ENCODE assay signal across 1 cellular context in genomic region chr1:204130989-204131892, GRCh38.
TF ChIP-seq lines count a peak whose summit lies in the region.

No MANE protein-coding gene starts in this region.

TF ChIP-seq in IMR-90, 13 proteins besides CTCF, POLR2A, EP300 and RAD21:
- TF ChIP-seq MAZ (IDR thresholded peaks at IDR 0.05; ENCODE audit: borderline replicate concordance, low read depth, low read length): peak; percentile 12; the same call in 1 of the 2 replicates
- peak; percentile 65 for TF ChIP-seq MAFK (IDR thresholded peaks at IDR 0.05; ENCODE audit: low read depth, low read length)
- TF ChIP-seq SMC3 (IDR thresholded peaks at IDR 0.05; ENCODE audit: low read depth, low read length): no peak
